20 cellular contexts compared by ENCODE assay signal in genomic region chr21:14056771-14057191, GRCh38.
DNase-seq lines count a peak whose midpoint lies in the region; ATAC-seq and TF ChIP-seq lines count a peak whose summit lies in the region.
"Had no signal": no experiment of that assay in that cellular context is flagged by ENCODE, and none has a peak within 500 bp of the region (broad histone marks: within the 10 kb centered on the region; RNA-seq: fewer than 3 reads in every experiment).

No MANE protein-coding gene starts in this region.

- H3K79me2 ChIP-seq in mesendoderm (ENCODE audit: control insufficient read depth, insufficient read depth, low read length), result peaks cover 32% of the 10 kb centered on the region

- intact Hi-C loops in Right ventricle myocardium superior (cut with DNase I) (no loop called here), left ventricle myocardium superior (cut with micrococcal nuclease) (no loop called here), spleen (cut with DNase I; ENCODE audit: low total_unique reads) (no loop called here), gastrocnemius medialis (cut with DNase I; ENCODE audit: low total_unique reads) (no loop called here)
- intact Hi-C loops in activated CD4-positive, alpha-beta memory T cell treated with anti-CD3 and anti-CD28 coated beads for 36 hours (cut with micrococcal nuclease), result no loop called here

- peak overlapping the region; percentile 16 to 32 for H3K27ac Mint-ChIP-seq in effector memory CD8-positive, alpha-beta T cell
- H3K27ac Mint-ChIP-seq in activated CD4-positive, alpha-beta memory T cell treated with anti-CD3 and anti-CD28 coated beads for 36 hours, result no peak overlapping the region
- H3K27ac Mint-ChIP-seq: CD4-positive, alpha-beta T cell had no signal

- no CpG with 5 or more reads among the region's 9 CpGs for WGBS in mesendoderm (ENCODE audit: extremely low coverage, insufficient coverage, low lambda C conversion rate)
- WGBS in spleen, 5 donors, result 88 to 97% (median 96%) methylated on average over 9 of the region's 9 CpGs

- in situ Hi-C loops in gastrocnemius medialis (cut with MboI; ENCODE audit: low sequenced_read_pairs in 4 of 4), result no loop called here

- no peaks in the 10 kb centered on the region for H3K4me1 Mint-ChIP-seq in effector memory CD8-positive, alpha-beta T cell (ENCODE audit: low read depth in 2 of 2)
- no peaks in the 10 kb centered on the region for H3K4me1 Mint-ChIP-seq in activated CD4-positive, alpha-beta memory T cell treated with anti-CD3 and anti-CD28 coated beads for 36 hours (ENCODE audit: low read depth)

- peak overlapping the region; percentile 34 for H3K56ac ChIP-seq in mesendoderm (ENCODE audit: low read length)

- H3K4ac ChIP-seq in mesendoderm (ENCODE audit: low read depth, low read length), result no peak overlapping the region

- no peaks in the 10 kb centered on the region for H3K27me3 Mint-ChIP-seq in effector memory CD8-positive, alpha-beta T cell
- H3K27me3 Mint-ChIP-seq in activated CD4-positive, alpha-beta memory T cell treated with anti-CD3 and anti-CD28 coated beads for 36 hours, result no peaks in the 10 kb centered on the region
- H3K27me3 Mint-ChIP-seq: CD4-positive, alpha-beta T cell had no signal

- no peak overlapping the region for H2BK120ac ChIP-seq in mesendoderm (ENCODE audit: low read depth, low read length)

- no peak overlapping the region for H3K4me3 Mint-ChIP-seq in effector memory CD8-positive, alpha-beta T cell
- H3K4me3 Mint-ChIP-seq in activated CD4-positive, alpha-beta memory T cell treated with anti-CD3 and anti-CD28 coated beads for 36 hours, result no peak overlapping the region
- H3K4me3 Mint-ChIP-seq: CD4-positive, alpha-beta T cell had no signal

- ATAC-seq in Right ventricle myocardium superior (ENCODE audit: poor library complexity) (no peak), left ventricle myocardium superior (no peak), gastrocnemius medialis (no peak)
- ATAC-seq in effector memory CD8-positive, alpha-beta T cell (replicated peaks), result no peak
- ATAC-seq: GM12878, HCT116 had no signal

- TF ChIP-seq CTCF in spleen (IDR thresholded peaks at IDR 0.05 in 8 of 11, conservative IDR thresholded peaks at IDR 0.05 in 3 of 11), result no peak
- no peak for TF ChIP-seq CTCF in gastrocnemius medialis (IDR thresholded peaks at IDR 0.05 in 4 of 5, conservative IDR thresholded peaks at IDR 0.05 in 1 of 5)

- no peak overlapping the region for H4K8ac ChIP-seq in mesendoderm (ENCODE audit: low read depth, low read length)

- H3K9me3 Mint-ChIP-seq in effector memory CD8-positive, alpha-beta T cell, result no peaks in the 10 kb centered on the region
- no peaks in the 10 kb centered on the region for H3K9me3 Mint-ChIP-seq in activated CD4-positive, alpha-beta memory T cell treated with anti-CD3 and anti-CD28 coated beads for 36 hours
- H3K9me3 Mint-ChIP-seq: CD4-positive, alpha-beta T cell had no signal

- H3K36me3 ChIP-seq in mesendoderm (ENCODE audit: control insufficient read depth, insufficient read depth, low read length) (no peaks in the 10 kb centered on the region), spleen (no peaks in the 10 kb centered on the region), gastrocnemius medialis (no peaks in the 10 kb centered on the region)
- H3K36me3 ChIP-seq: BE2C had no signal

- no peak overlapping the region for H2AK5ac ChIP-seq in mesendoderm (ENCODE audit: low read length)

- no peaks in the 10 kb centered on the region for H3K9me3 ChIP-seq in spleen
- H3K9me3 ChIP-seq in gastrocnemius medialis, result no peaks in the 10 kb centered on the region
- H3K9me3 ChIP-seq: BE2C, Caco-2 had no signal

- H3K27ac ChIP-seq in mesendoderm (ENCODE audit: low read depth, low read length) (no peak overlapping the region), spleen (no peak overlapping the region), gastrocnemius medialis (no peak overlapping the region)
- H3K27ac ChIP-seq: KMS-11 had no signal

- peak; percentile 32 for DNase-seq in Right ventricle myocardium superior
- DNase-seq in left ventricle myocardium superior, result no peak
- no peak for DNase-seq in effector memory CD8-positive, alpha-beta T cell
- no peak for DNase-seq in mesendoderm
- DNase-seq in spleen, result peak; percentile 67
- DNase-seq in activated CD4-positive, alpha-beta memory T cell treated with anti-CD3 and anti-CD28 coated beads for 36 hours, result no peak
- DNase-seq in NCI-H524 treated with DMSO at 0.1 percent for 48 hours (lab: John Stamatoyannopoulos, UW), result no peak
- no peak for DNase-seq in gastrocnemius medialis
- DNase-seq: BE2C; Caco-2; CD4-positive, alpha-beta T cell; GF-D8; NCI-H1436; NCI-H1930; NCI-H226; NCI-H524; SIG-M5 had no signal

- TF ChIP-seq POLR2A in spleen (IDR thresholded peaks at IDR 0.05), result no peak
- no peak for TF ChIP-seq POLR2A in gastrocnemius medialis (IDR thresholded peaks at IDR 0.05)

- no peaks in the 10 kb centered on the region for H3K27me3 ChIP-seq in mesendoderm (ENCODE audit: insufficient read depth, low read length, poor library complexity)
- no peaks in the 10 kb centered on the region for H3K27me3 ChIP-seq in spleen (replicated peaks in 1 of 7)
- H3K27me3 ChIP-seq in gastrocnemius medialis, result no peaks in the 10 kb centered on the region
- H3K27me3 ChIP-seq: BE2C had no signal

- no peak overlapping the region for H2BK5ac ChIP-seq in mesendoderm (ENCODE audit: low read length)

- H3K36me3 Mint-ChIP-seq in effector memory CD8-positive, alpha-beta T cell (ENCODE audit: insufficient read depth), result no peaks in the 10 kb centered on the region
- H3K36me3 Mint-ChIP-seq in activated CD4-positive, alpha-beta memory T cell treated with anti-CD3 and anti-CD28 coated beads for 36 hours, result no peaks in the 10 kb centered on the region

- POLR2A ChIA-PET in activated CD4-positive, alpha-beta memory T cell treated with anti-CD3 and anti-CD28 coated beads for 36 hours (lab: Charles Lee), result no interaction called here

- H3K4me1 ChIP-seq in mesendoderm (ENCODE audit: control insufficient read depth, low read depth, low read length), result no peaks in the 10 kb centered on the region
- no peaks in the 10 kb centered on the region for H3K4me1 ChIP-seq in spleen
- H3K4me1 ChIP-seq in gastrocnemius medialis, result no peaks in the 10 kb centered on the region
- H3K4me1 ChIP-seq: BE2C, Caco-2 had no signal

- no peak overlapping the region for H3K4me3 ChIP-seq in mesendoderm (ENCODE audit: low read length)
- no peak overlapping the region for H3K4me3 ChIP-seq in spleen
- no peak overlapping the region for H3K4me3 ChIP-seq in gastrocnemius medialis
- H3K4me3 ChIP-seq: GM12878 had no signal

- no peak overlapping the region for H3K9ac ChIP-seq in mesendoderm (ENCODE audit: low read length)
- H3K9ac ChIP-seq: KMS-11 had no signal

- CTCF ChIA-PET in activated CD4-positive, alpha-beta memory T cell treated with anti-CD3 and anti-CD28 coated beads for 36 hours (lab: Charles Lee), result no interaction called here

- no peak overlapping the region for H3K23ac ChIP-seq in mesendoderm (ENCODE audit: low read length)

- H3K4me2 ChIP-seq in mesendoderm (ENCODE audit: low read length), result no peak overlapping the region
- H3K4me2 ChIP-seq: KMS-11 had no signal

- H3K18ac ChIP-seq in mesendoderm (ENCODE audit: low read length), result no peak overlapping the region

- H2BK15ac ChIP-seq in mesendoderm (replicated peaks; ENCODE audit: low read depth), result no peak overlapping the region

- H3K79me1 ChIP-seq in mesendoderm (ENCODE audit: low read length), result peaks cover 8% of the 10 kb centered on the region

- no peak overlapping the region for H4K5ac ChIP-seq in mesendoderm (ENCODE audit: low read length)

Comparison
In these comparisons a context has a peak if more than half of its experiments do, and no peak if none do; other contexts are left out.
1. DNase-seq: peak in Right ventricle myocardium superior (single experiment) and spleen (single experiment); none in left ventricle myocardium superior (single experiment), effector memory CD8-positive, alpha-beta T cell (0 of 3), mesendoderm (single experiment), activated CD4-positive, alpha-beta memory T cell treated with anti-CD3 and anti-CD28 coated beads for 36 hours (single experiment), NCI-H524 treated with DMSO at 0.1 percent for 48 hours (single experiment) and gastrocnemius medialis (0 of 2).